Comparison of ENCODE assay signal across 1 cellular context in genomic region chr10:108567899-108568752, GRCh38.
TF ChIP-seq lines count a peak whose summit lies in the region.

No MANE protein-coding gene starts in this region.

TF ChIP-seq in HepG2, 621 proteins besides CTCF, POLR2A, EP300 and RAD21 (continued from another document):
- TF ChIP-seq CEBPZ (IDR thresholded peaks at IDR 0.05; ENCODE audit: low read length) (no peak), THAP8 (CRISPR knock-in tag; IDR thresholded peaks at IDR 0.05; ENCODE audit: borderline replicate concordance) (no peak), IRF1 (CRISPR knock-in tag; IDR thresholded peaks at IDR 0.05; ENCODE audit: low read depth) (no peak), ZFP1 (CRISPR knock-in tag; IDR thresholded peaks at IDR 0.05) (no peak), ZNF891 (CRISPR knock-in tag; IDR thresholded peaks at IDR 0.05) (no peak), TCF12 (IDR thresholded peaks at IDR 0.05) (no peak), TCF12 (CRISPR knock-in tag; IDR thresholded peaks at IDR 0.05) (no peak)
TF ChIP-seq in HepG2: peak in this region for 0.
